9 cellular contexts compared by ENCODE assay signal in the genomic region with DNA sequence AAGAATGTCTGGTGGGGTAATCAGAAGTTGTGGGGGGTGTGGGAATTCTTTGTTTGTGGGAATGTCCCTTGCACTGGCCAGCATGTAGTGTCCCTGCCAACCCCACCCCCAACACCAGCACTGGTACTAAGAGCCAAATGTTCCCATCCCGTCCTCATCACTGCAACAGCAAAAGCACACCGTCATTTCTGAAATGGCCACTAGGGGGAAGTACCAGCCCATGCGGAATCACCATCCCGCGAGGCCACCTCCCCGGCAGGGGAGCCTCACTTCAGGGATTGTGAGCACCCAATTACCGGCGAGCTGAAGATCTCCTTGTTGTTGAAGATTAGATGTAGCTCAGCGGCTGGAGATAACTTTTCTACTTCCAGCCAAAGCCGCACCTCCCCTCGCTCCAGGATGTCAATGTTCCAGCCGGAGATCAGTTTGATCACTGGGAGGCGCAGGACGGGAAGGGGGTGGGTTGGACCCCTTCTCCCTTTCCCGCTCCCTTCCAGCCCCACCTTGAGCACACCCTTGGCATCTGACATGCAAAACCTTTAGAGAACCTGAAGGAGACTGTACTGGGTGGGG. TPM values are rescaled to one million over a fixed set of nuclear protein-coding genes. Genes with fewer than 3 reads are reported as not detected.
DNase-seq lines count a peak whose midpoint lies in the region; ATAC-seq lines count a peak whose summit lies in the region.
"Had no signal": no experiment of that assay in that cellular context is flagged by ENCODE, and none has a peak within 500 bp of the region (broad histone marks: within the 10 kb centered on the region; RNA-seq: fewer than 3 reads in every experiment).

No MANE protein-coding gene starts in this region.

- no peak overlapping the region for H2BK5ac ChIP-seq in mesenchymal stem cell (ENCODE audit: low read depth, low read length, poor library complexity, severe bottlenecking)

- H3K4me1 ChIP-seq in CD4-positive, alpha-beta memory T cell (ENCODE audit: insufficient read depth, low read length) = no peaks in the 10 kb centered on the region
- H3K4me1 ChIP-seq in mesenchymal stem cell (ENCODE audit: control insufficient read depth, insufficient read depth, low read depth, low read length) = peaks cover 4% of the 10 kb centered on the region

- H3K36me3 Mint-ChIP-seq in CD4-positive, alpha-beta memory T cell = no peaks in the 10 kb centered on the region
- no peaks in the 10 kb centered on the region for H3K36me3 Mint-ChIP-seq in activated CD4-positive, alpha-beta memory T cell treated with anti-CD3 and anti-CD28 coated beads, Interleukin-2, amount 10 ng/mL, durations not matched to agents 7 days and 5 days (ENCODE audit: low read depth)
- no peaks in the 10 kb centered on the region for H3K36me3 Mint-ChIP-seq in effector memory CD8-positive, alpha-beta T cell (ENCODE audit: insufficient read depth)
- H3K36me3 Mint-ChIP-seq: IgD-negative memory B cell had no signal

- H3K27ac Mint-ChIP-seq in CD4-positive, alpha-beta memory T cell = no peak overlapping the region
- H3K27ac Mint-ChIP-seq in activated CD4-positive, alpha-beta memory T cell treated with anti-CD3 and anti-CD28 coated beads, Interleukin-2, amount 10 ng/mL, durations not matched to agents 7 days and 5 days = no peak overlapping the region
- H3K27ac Mint-ChIP-seq in effector memory CD8-positive, alpha-beta T cell = no peak overlapping the region

- peak overlapping the region in 1 of 2 experiments; percentile 32 for H3K18ac ChIP-seq in mesenchymal stem cell (ENCODE audit: low read depth in 1 of 2, low read length in 2 of 2)

- peak overlapping the region; percentile 24 for H3K4me2 ChIP-seq in mesenchymal stem cell (ENCODE audit: low read length, poor library complexity, severe bottlenecking)

- H4K8ac ChIP-seq in mesenchymal stem cell (ENCODE audit: low read length) = no peak overlapping the region

- no peak overlapping the region for H2AFZ ChIP-seq in mesenchymal stem cell (ENCODE audit: low read depth, low read length)

- H3K4me3 Mint-ChIP-seq in CD4-positive, alpha-beta memory T cell = no peak overlapping the region
- H3K4me3 Mint-ChIP-seq in activated CD4-positive, alpha-beta memory T cell treated with anti-CD3 and anti-CD28 coated beads, Interleukin-2, amount 10 ng/mL, durations not matched to agents 7 days and 5 days = no peak overlapping the region
- no peak overlapping the region for H3K4me3 Mint-ChIP-seq in effector memory CD8-positive, alpha-beta T cell
- H3K4me3 Mint-ChIP-seq: IgD-negative memory B cell had no signal

- no peak overlapping the region for H4K91ac ChIP-seq in mesenchymal stem cell (ENCODE audit: low read length)

- no peak overlapping the region for H3K4ac ChIP-seq in mesenchymal stem cell (ENCODE audit: low read depth in 1 of 2, low read length in 2 of 2)

- peak; percentile 56 to 72 (median 63) for DNase-seq in CD4-positive, alpha-beta memory T cell
- DNase-seq in HS-27A (ENCODE audit: low read depth) = peak; percentile 59
- peak; percentile 88 for DNase-seq in NCI-H82 treated with DMSO at 0.1 percent for 48 hours (lab: John Stamatoyannopoulos, UW; ENCODE audit: unreplicated experiment)
- peak; percentile 78 for DNase-seq in activated CD4-positive, alpha-beta memory T cell treated with anti-CD3 and anti-CD28 coated beads, Interleukin-2, amount 10 ng/mL, durations not matched to agents 7 days and 5 days
- peak; percentile 60 to 77 (median 67) for DNase-seq in effector memory CD8-positive, alpha-beta T cell
- DNase-seq in mesenchymal stem cell = peak; percentile 79
- DNase-seq in stimulated activated CD8-positive, alpha-beta memory T cell treated with anti-CD3 and anti-CD28 coated beads, Interleukin-15, amount 100 ng/mL, for 4 hours (ENCODE audit: low read depth in 2 of 2) = peak; percentile 28 to 46

- no peak overlapping the region for H2AK5ac ChIP-seq in mesenchymal stem cell (ENCODE audit: low read length, severe bottlenecking)

- H3K27ac ChIP-seq in CD4-positive, alpha-beta memory T cell (ENCODE audit: low read depth, low read length) = no peak overlapping the region
- H3K27ac ChIP-seq in mesenchymal stem cell (ENCODE audit: low read length, poor library complexity, severe bottlenecking) = no peak overlapping the region

- intact Hi-C loops in CD4-positive, alpha-beta memory T cell (cut with micrococcal nuclease) = no loop called here

- H3K36me3 ChIP-seq in CD4-positive, alpha-beta memory T cell (ENCODE audit: insufficient read depth, low read length) = no peaks in the 10 kb centered on the region
- H3K36me3 ChIP-seq in mesenchymal stem cell (ENCODE audit: control insufficient read depth in 1 of 2, insufficient read depth in 2 of 2, low read depth in 1 of 2, low read length in 2 of 2) = no peaks in the 10 kb centered on the region

- no peaks in the 10 kb centered on the region for H3K9me3 ChIP-seq in CD4-positive, alpha-beta memory T cell (ENCODE audit: control insufficient read depth in 1 of 2, low read length in 2 of 2)
- no peaks in the 10 kb centered on the region for H3K9me3 ChIP-seq in mesenchymal stem cell (ENCODE audit: control insufficient read depth, low read length)

- H3K79me1 ChIP-seq in mesenchymal stem cell (replicated peaks; ENCODE audit: low read length, poor library complexity, severe bottlenecking) = no peaks in the 10 kb centered on the region

- CTCF ChIA-PET in CD4-positive, alpha-beta memory T cell (lab: Charles Lee; ENCODE audit: partially characterized antibody) = interaction anchor here (0.6 to 2.8 kb wide), 9 partner anchors 11 to 623 kb away, joined by 3 to 10 read pairs (median 4); no protein-coding TSS in a partner anchor
- CTCF ChIA-PET in activated CD4-positive, alpha-beta memory T cell treated with anti-CD3 and anti-CD28 coated beads, Interleukin-2, amount 10 ng/mL, durations not matched to agents 7 days and 5 days (lab: Charles Lee) = interaction anchor here (0.7 to 3.0 kb wide), 17 partner anchors 10 to 516 kb away, joined by 3 to 22 read pairs (median 5); a partner anchor contains a TSS

- no peak overlapping the region for H3K4me3 ChIP-seq in CD4-positive, alpha-beta memory T cell (ENCODE audit: low read length in 2 of 2)
- no peak overlapping the region for H3K4me3 ChIP-seq in mesenchymal stem cell (ENCODE audit: insufficient read depth in 1 of 2, low read depth in 1 of 2, low read length in 2 of 2)

- H3K4me1 Mint-ChIP-seq in CD4-positive, alpha-beta memory T cell = peaks cover 0 to 5% (median 4%) of the 10 kb centered on the region in 4 donors
- H3K4me1 Mint-ChIP-seq in activated CD4-positive, alpha-beta memory T cell treated with anti-CD3 and anti-CD28 coated beads, Interleukin-2, amount 10 ng/mL, durations not matched to agents 7 days and 5 days = peaks cover 4% of the 10 kb centered on the region
- H3K4me1 Mint-ChIP-seq in effector memory CD8-positive, alpha-beta T cell (ENCODE audit: low read depth in 2 of 2) = peaks cover 0 to 3% of the 10 kb centered on the region in 2 donors

- POLR2A ChIA-PET in CD4-positive, alpha-beta memory T cell (lab: Charles Lee; ENCODE audit: partially characterized antibody) = no interaction called here
- POLR2A ChIA-PET in activated CD4-positive, alpha-beta memory T cell treated with anti-CD3 and anti-CD28 coated beads, Interleukin-2, amount 10 ng/mL, durations not matched to agents 7 days and 5 days (lab: Charles Lee) = interaction anchor here (1.2 kb wide), 1 partner anchor 321 kb away, joined by 3 read pairs; no protein-coding TSS in a partner anchor

- H3K14ac ChIP-seq in mesenchymal stem cell (ENCODE audit: low read length in 2 of 2) = no peak overlapping the region

- H2BK15ac ChIP-seq in mesenchymal stem cell (ENCODE audit: low read depth, poor library complexity, severe bottlenecking) = no peak overlapping the region

- no peak overlapping the region for H2BK120ac ChIP-seq in mesenchymal stem cell (ENCODE audit: low read depth, low read length)

- H3K27me3 Mint-ChIP-seq in CD4-positive, alpha-beta memory T cell = peaks cover 1 to 5% of the 10 kb centered on the region in 2 donors
- peaks cover 13% of the 10 kb centered on the region for H3K27me3 Mint-ChIP-seq in activated CD4-positive, alpha-beta memory T cell treated with anti-CD3 and anti-CD28 coated beads, Interleukin-2, amount 10 ng/mL, durations not matched to agents 7 days and 5 days
- peaks cover 6 to 21% of the 10 kb centered on the region in 2 donors for H3K27me3 Mint-ChIP-seq in effector memory CD8-positive, alpha-beta T cell

- peak; percentile 78 for ATAC-seq in effector memory CD8-positive, alpha-beta T cell (replicated peaks)
- no peak for ATAC-seq in GM21723 (IDR thresholded peaks at IDR 0.05; ENCODE audit: unreplicated experiment)

- no peaks in the 10 kb centered on the region for H3K9me3 Mint-ChIP-seq in CD4-positive, alpha-beta memory T cell
- no peaks in the 10 kb centered on the region for H3K9me3 Mint-ChIP-seq in activated CD4-positive, alpha-beta memory T cell treated with anti-CD3 and anti-CD28 coated beads, Interleukin-2, amount 10 ng/mL, durations not matched to agents 7 days and 5 days
- no peaks in the 10 kb centered on the region for H3K9me3 Mint-ChIP-seq in effector memory CD8-positive, alpha-beta T cell
- H3K9me3 Mint-ChIP-seq: IgD-negative memory B cell had no signal

- WGBS in mesenchymal stem cell = 28% methylated on average over 15 of the region's 15 CpGs

- H3K27me3 ChIP-seq in CD4-positive, alpha-beta memory T cell (ENCODE audit: insufficient read depth, low read length) = no peaks in the 10 kb centered on the region
- H3K27me3 ChIP-seq in mesenchymal stem cell (ENCODE audit: control insufficient read depth in 1 of 2, insufficient read depth in 1 of 2, low read length in 2 of 2) = peaks cover 15 to 17% of the 10 kb centered on the region in 2 experiments

- peak overlapping the region; percentile 30 for H3K9ac ChIP-seq in mesenchymal stem cell (ENCODE audit: low read length)

- H3K23ac ChIP-seq in mesenchymal stem cell (ENCODE audit: low read length in 2 of 2) = no peak overlapping the region

- no peak overlapping the region for H2BK12ac ChIP-seq in mesenchymal stem cell (ENCODE audit: low read length in 2 of 2)

RNA-seq across cellular contexts. Expression of a gene that starts 41.0 kb away (rescaled TPM):
- not detected for total RNA-seq in CD4-positive, alpha-beta memory T cell
- polyA plus RNA-seq in CD4-positive, alpha-beta memory T cell = not detected
- total RNA-seq in activated CD4-positive, alpha-beta memory T cell treated with anti-CD3 and anti-CD28 coated beads, Interleukin-2, amount 10 ng/mL, durations not matched to agents 7 days and 5 days = not detected
- polyA plus RNA-seq in mesenchymal stem cell (2013, experiment 1 of 2) = not detected
- not detected for polyA plus RNA-seq in mesenchymal stem cell (2013, experiment 2 of 2)
- polyA plus RNA-seq: IgD-negative memory B cell had no signal

Comparison
In these comparisons a context has a peak if more than half of its experiments do, and no peak if none do; other contexts are left out.
1. DNase-seq: peak in every context shown above with its lines; median percentile 88 in NCI-H82 treated with DMSO at 0.1 percent for 48 hours; 79 in mesenchymal stem cell; 78 in activated CD4-positive, alpha-beta memory T cell treated with anti-CD3 and anti-CD28 coated beads, Interleukin-2, amount 10 ng/mL, durations not matched to agents 7 days and 5 days; 67 in effector memory CD8-positive, alpha-beta T cell; 63 in CD4-positive, alpha-beta memory T cell; 59 in HS-27A; 37 in stimulated activated CD8-positive, alpha-beta memory T cell treated with anti-CD3 and anti-CD28 coated beads, Interleukin-15, amount 100 ng/mL, for 4 hours.